8 cellular contexts compared by ENCODE assay signal in genomic region chr2:162301151-162301804, GRCh38. TPM values are rescaled to one million over a fixed set of nuclear protein-coding genes. Genes with fewer than 3 reads are reported as not detected.
DNase-seq lines count a peak whose midpoint lies in the region; ATAC-seq and TF ChIP-seq lines count a peak whose summit lies in the region.

No MANE protein-coding gene starts in this region.

- peaks cover 0 to 7% (median 0%) of the 10 kb centered on the region in 4 donors for H3K36me3 ChIP-seq in transverse colon

- H3K4me3 ChIP-seq in transverse colon: no peak overlapping the region

- WGBS in transverse colon (ENCODE audit: low coverage in 1 of 2), 2 donors: 6 to 11% methylated on average over 6 of the region's 6 CpGs

- H3K9me3 ChIP-seq in transverse colon: no peaks in the 10 kb centered on the region

- H3K27me3 ChIP-seq in transverse colon: no peaks in the 10 kb centered on the region

- peaks cover 4% of the 10 kb centered on the region for H3K27me3 Mint-ChIP-seq in neural crest cell (ENCODE audit: low read depth)

- H3K27ac ChIP-seq in C4-2B: no peak overlapping the region
- no peak overlapping the region for H3K27ac ChIP-seq in transverse colon

- H3K27ac Mint-ChIP-seq in neural crest cell (ENCODE audit: unreplicated experiment): no peak overlapping the region

- ATAC-seq in GM19043 (IDR thresholded peaks at IDR 0.05; ENCODE audit: low read depth, unreplicated experiment) (peak; percentile 76), HG03439 (IDR thresholded peaks at IDR 0.05; ENCODE audit: unreplicated experiment) (peak; percentile 65), esophagus mucosa (peak; percentile 70)

- no peaks in the 10 kb centered on the region for H3K9me3 Mint-ChIP-seq in neural crest cell

- TF ChIP-seq POLR2A in transverse colon (IDR thresholded peaks at IDR 0.05): no peak

- in situ Hi-C loops in transverse colon (cut with MboI; ENCODE audit: low pct_ligation_motif_present in 1 of 4, low pct_unique_long_range_greater_than_20kb in 1 of 4, low sequenced_read_pairs in 3 of 4): no loop called here

- TF ChIP-seq CTCF in C4-2B (conservative IDR thresholded peaks at IDR 0.05): peak; percentile 87
- peak; percentile 92 for TF ChIP-seq CTCF in neural crest cell (conservative IDR thresholded peaks at IDR 0.05)
- TF ChIP-seq CTCF in transverse colon (IDR thresholded peaks at IDR 0.05): peak; percentile 65 to 89 (median 88)

- peak; percentile 45 for DNase-seq in NCI-H774 (lab: John Stamatoyannopoulos, UW)
- DNase-seq in activated CD8-positive, alpha-beta memory T cell treated with anti-CD3 and anti-CD28 coated beads for 48 hours (ENCODE audit: low read depth in 2 of 3, low spot score in 2 of 3): peak in 2 of 3 experiments; percentile 17 to 31
- DNase-seq in neural crest cell (ENCODE audit: low read depth, low spot score): peak; percentile 47
- DNase-seq in transverse colon: peak; percentile 44

- H3K4me3 Mint-ChIP-seq in neural crest cell: no peak overlapping the region

- TF ChIP-seq EP300 in transverse colon (IDR thresholded peaks at IDR 0.05; ENCODE audit: low read depth): no peak

- H3K4me1 ChIP-seq in transverse colon: no peaks in the 10 kb centered on the region

- H3K36me3 Mint-ChIP-seq in neural crest cell (ENCODE audit: low read depth): no peaks in the 10 kb centered on the region

- no peaks in the 10 kb centered on the region for H3K4me1 Mint-ChIP-seq in neural crest cell

- intact Hi-C loops in transverse colon (cut with DNase I; ENCODE audit: low total_unique reads): no loop called here

RNA-seq across cellular contexts. Expression of gene IFIH1, which starts 17.2 kb away (rescaled TPM):
- total RNA-seq in esophagus mucosa: 10.3 TPM
- total RNA-seq in neural crest cell: 0.23 and 0.27 TPM in 2 replicates
- total RNA-seq in transverse colon: 100 to 1,000 TPM in 1 of 4 donors, 10 to 100 TPM in 3; 23.1 to 133 (median 29.5) TPM

RNA-seq across cellular contexts. Expression of gene GCA, which starts 42.7 kb away (rescaled TPM):
- total RNA-seq in esophagus mucosa (7.1 TPM), neural crest cell (11.3 TPM in 2 replicates), transverse colon (10 to 100 TPM in 2 of 4 donors, 1 to 10 TPM in 1, not detected in 1; 7.5 to 25.8 (median 18.4) TPM)

RNA-seq across cellular contexts. Expression of gene FAP, which starts 58.0 kb away (rescaled TPM):
- total RNA-seq in esophagus mucosa (1.3 TPM), neural crest cell (0.50 TPM in 1 of 2 replicates, not detected in the other), transverse colon (1 to 10 TPM in 3 of 4 donors, not detected in 1; 1.4 to 3.5 (median 2.0) TPM)
